In the genomic region with DNA sequence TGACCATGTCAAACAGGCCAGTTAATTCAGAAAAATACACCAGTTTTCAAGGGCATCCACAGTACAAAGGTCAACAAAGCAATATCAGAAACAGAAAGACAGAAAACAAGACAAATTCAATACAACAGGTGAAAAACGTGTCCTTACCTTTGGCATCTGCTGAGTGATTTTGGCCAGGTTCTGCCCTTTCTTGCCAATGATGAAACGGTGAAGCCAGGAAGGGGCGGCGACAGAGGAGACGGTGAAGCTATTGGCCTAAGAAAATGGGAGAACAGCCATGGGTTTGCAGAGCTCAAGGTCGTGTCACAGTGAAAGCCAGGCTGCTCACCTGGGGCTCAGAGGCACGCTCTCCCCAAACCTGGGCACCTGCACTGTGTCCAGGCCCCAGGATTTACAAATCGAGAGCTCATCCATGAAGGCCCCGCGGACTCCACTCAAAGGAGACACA, we compare ENCODE assay signal across 21 cellular contexts.
"Had no signal": no experiment of that assay in that cellular context is flagged by ENCODE, and none has a peak within 500 bp of the region (broad histone marks: within the 10 kb centered on the region; RNA-seq: fewer than 3 reads in every experiment).

No MANE protein-coding gene starts in this region.

- H3K9me3 ChIP-seq: esophagus squamous epithelium, psoas muscle, suprapubic skin, transverse colon had no signal

- H3K4me1 ChIP-seq: esophagus squamous epithelium, neural progenitor cell, psoas muscle, suprapubic skin, transverse colon had no signal

- ATAC-seq: effector memory CD8-positive, alpha-beta T cell; naive thymus-derived CD4-positive, alpha-beta T cell; right cardiac atrium; stimulated activated naive CD8-positive, alpha-beta T cell treated with anti-CD3 and anti-CD28 coated beads, Interleukin-15, amount 100 ng/mL, for 72 hours had no signal

- H3K4me3 ChIP-seq: esophagus squamous epithelium, neural progenitor cell, psoas muscle, smooth muscle cell, suprapubic skin, transverse colon had no signal

- H3K27me3 ChIP-seq: esophagus squamous epithelium, neural progenitor cell, suprapubic skin, transverse colon had no signal

- H3K27ac ChIP-seq: esophagus squamous epithelium, neural progenitor cell, psoas muscle, suprapubic skin, transverse colon had no signal

- H3K9ac ChIP-seq: neural progenitor cell had no signal

- DNase-seq: cerebellar nuclear complex; cortex of kidney; effector memory CD8-positive, alpha-beta T cell; erythroblast; esophagus squamous epithelium; immature natural killer cell; mesenchymal stem cell; midbrain; naive thymus-derived CD4-positive, alpha-beta T cell; psoas muscle; right cardiac atrium; stimulated activated CD4-positive, alpha-beta T cell treated with anti-CD3 and anti-CD28 coated beads, Interleukin-12 subunit alpha, Interleukin-12 subunit beta, amount 100 ng/mL, for 4 hours; stimulated activated CD4-positive, alpha-beta T cell treated with anti-CD3 and anti-CD28 coated beads, Interleukin-1b, Interleukin-23, amount 100 ng/mL, for 48 hours; stimulated activated CD4-positive, alpha-beta T cell treated with anti-CD3 and anti-CD28 coated beads, Interleukin-4, amount 100 ng/mL, for 1 hour; stimulated activated CD8-positive, alpha-beta memory T cell treated with anti-CD3 and anti-CD28 coated beads, Interleukin-4, amount 100 ng/mL, for 48 hours; stimulated activated naive CD4-positive, alpha-beta T cell; stimulated activated naive CD8-positive, alpha-beta T cell treated with anti-CD3 and anti-CD28 coated beads, Interleukin-15, amount 100 ng/mL, for 72 hours; transverse colon had no signal
